18 cellular contexts compared by ENCODE assay signal in the genomic region with DNA sequence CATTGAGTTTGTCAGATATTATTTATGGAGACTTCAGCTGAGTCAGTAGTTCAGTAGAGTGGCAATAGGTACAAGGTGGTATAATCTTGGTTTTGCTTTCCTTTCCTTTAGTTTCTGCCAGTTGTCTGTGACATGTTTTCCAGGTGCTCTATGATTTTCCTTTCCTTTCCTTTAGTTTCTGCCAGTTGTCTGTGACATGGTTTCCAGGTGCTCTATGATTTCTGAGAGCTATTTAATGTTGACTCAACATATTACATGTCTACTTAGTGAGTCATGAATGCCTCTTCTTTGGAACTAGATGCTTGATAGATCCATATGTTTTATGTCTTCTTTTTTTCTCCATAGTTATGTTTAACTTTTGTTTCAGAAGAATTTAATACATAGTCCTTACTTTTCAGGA.
DNase-seq lines count a peak whose midpoint lies in the region; ATAC-seq, FAIRE-seq and TF ChIP-seq lines count a peak whose summit lies in the region.
"Had no signal": no experiment of that assay in that cellular context is flagged by ENCODE, and none has a peak within 500 bp of the region (broad histone marks: within the 10 kb centered on the region; RNA-seq: fewer than 3 reads in every experiment).

No MANE protein-coding gene starts in this region.

- H3K79me2 ChIP-seq in SK-N-SH (ENCODE audit: insufficient read depth) (no peaks in the 10 kb centered on the region), K562 (ENCODE audit: control insufficient read depth, insufficient read depth, low read length) (no peaks in the 10 kb centered on the region)

- CTCF ChIA-PET in SK-N-SH (lab: Yijun Ruan, JAX): no interaction called here
- CTCF ChIA-PET in K562 (lab: Yijun Ruan, JAX; ENCODE audit: low intra/inter-chr PET ratio): no interaction called here

- H4K20me1 ChIP-seq in SK-N-SH (ENCODE audit: insufficient read depth) (no peaks in the 10 kb centered on the region), K562 (replicated peaks; ENCODE audit: control insufficient read depth, insufficient read depth, low read length) (no peaks in the 10 kb centered on the region)
- H4K20me1 ChIP-seq: BLaER1 treated with 17β-estradiol and CSF1 and Interleukin-3, amounts not matched to agents 10 nM and 100 nM had no signal

- H3K27ac ChIP-seq in SK-N-SH (ENCODE audit: low read depth in 2 of 2, low read length in 1 of 2): no peak overlapping the region
- H3K27ac ChIP-seq in K562 (ENCODE audit: extremely low read depth, low read depth, low read length): no peak overlapping the region
- H3K27ac ChIP-seq: BLaER1 treated with 17β-estradiol and CSF1 and Interleukin-3, amounts not matched to agents 10 nM and 100 nM; HL-60 had no signal

- H3K4me1 Mint-ChIP-seq in progenitor cell of endocrine pancreas (ENCODE audit: low read depth): no peaks in the 10 kb centered on the region
- H3K4me1 Mint-ChIP-seq: CD4-positive, CD25-positive, alpha-beta regulatory T cell; GM23338; H9 had no signal

- no peak for TF ChIP-seq RAD21 in SK-N-SH (IDR thresholded peaks at IDR 0.05; ENCODE audit: low read length)
- TF ChIP-seq RAD21 in K562 (CRISPR knock-in tag; conservative IDR thresholded peaks at IDR 0.05 in 1 of 2, IDR thresholded peaks at IDR 0.05 in 1 of 2): no peak

- no peak overlapping the region for H3K4me3 Mint-ChIP-seq in progenitor cell of endocrine pancreas (ENCODE audit: low read depth)
- H3K4me3 Mint-ChIP-seq: CD4-positive, CD25-positive, alpha-beta regulatory T cell; GM23338; H9 had no signal

- TF ChIP-seq CTCF in SK-N-SH (IDR thresholded peaks at IDR 0.05) (no peak), K562 (IDR thresholded peaks at IDR 0.05 in 2 of 3, conservative IDR thresholded peaks at IDR 0.05 in 1 of 3; ENCODE audit: insufficient read depth in 2 of 3, low read depth in 1 of 3, low read length in 3 of 3) (no peak), progenitor cell of endocrine pancreas (IDR thresholded peaks at IDR 0.05; ENCODE audit: unreplicated experiment) (no peak)

- H3K9me2 ChIP-seq in SK-N-SH: no peaks in the 10 kb centered on the region

- H3K36me3 Mint-ChIP-seq in progenitor cell of endocrine pancreas (ENCODE audit: insufficient read depth): no peaks in the 10 kb centered on the region
- H3K36me3 Mint-ChIP-seq: CD4-positive, CD25-positive, alpha-beta regulatory T cell had no signal

- no peaks in the 10 kb centered on the region for H3K9me1 ChIP-seq in K562 (ENCODE audit: control insufficient read depth, insufficient read depth, low read length)

- no peak overlapping the region for H3K27ac Mint-ChIP-seq in progenitor cell of endocrine pancreas
- H3K27ac Mint-ChIP-seq: GM23338, H9 had no signal

- H3F3A ChIP-seq in SK-N-SH (replicated peaks; ENCODE audit: insufficient read depth): no peaks in the 10 kb centered on the region

- H3K27me3 ChIP-seq in SK-N-SH (ENCODE audit: insufficient read depth) (no peaks in the 10 kb centered on the region), K562 (ENCODE audit: control insufficient read depth in 2 of 2, insufficient read depth in 2 of 2, low read length in 2 of 2) (no peaks in the 10 kb centered on the region), H7 (ENCODE audit: control insufficient read depth, insufficient read depth, low read length) (no peaks in the 10 kb centered on the region)
- H3K27me3 ChIP-seq: BLaER1 treated with 17β-estradiol and CSF1 and Interleukin-3, amounts not matched to agents 10 nM and 100 nM had no signal

- FAIRE-seq in K562 (lab: Jason Lieb, UNC): no peak
- FAIRE-seq: GM12878, GM18507 had no signal

- no peak overlapping the region for H3K9ac ChIP-seq in SK-N-SH
- H3K9ac ChIP-seq in K562 (ENCODE audit: insufficient read depth in 1 of 2, low read depth in 2 of 2, low read length in 2 of 2): no peak overlapping the region
- H3K9ac ChIP-seq: BLaER1 treated with 17β-estradiol and CSF1 and Interleukin-3, amounts not matched to agents 10 nM and 100 nM had no signal

- ATAC-seq in SK-N-SH treated with all-trans-retinoic acid at 6 μM for 48 hours (no peak), K562 (no peak), HG02852 (IDR thresholded peaks at IDR 0.05; ENCODE audit: unreplicated experiment) (no peak)
- ATAC-seq: GM12878, GM23338 had no signal

- TF ChIP-seq EP300 in SK-N-SH (IDR thresholded peaks at IDR 0.05; ENCODE audit: borderline replicate concordance in 1 of 2, low read depth in 1 of 2, low read length in 1 of 2) (no peak), K562 (IDR thresholded peaks at IDR 0.05; ENCODE audit: low read length) (no peak)

- H3K4me2 ChIP-seq in SK-N-SH (no peak overlapping the region), K562 (ENCODE audit: insufficient read depth, low read length) (no peak overlapping the region)
- H3K4me2 ChIP-seq: BLaER1 treated with 17β-estradiol and CSF1 and Interleukin-3, amounts not matched to agents 10 nM and 100 nM; GM23338 had no signal

- H3K36me3 ChIP-seq in SK-N-SH (replicated peaks in 1 of 2; ENCODE audit: control insufficient read depth in 1 of 2, insufficient read depth in 2 of 2, low read length in 1 of 2) (no peaks in the 10 kb centered on the region), K562 (ENCODE audit: control insufficient read depth, insufficient read depth, low read length) (no peaks in the 10 kb centered on the region), H7 (replicated peaks; ENCODE audit: control insufficient read depth, insufficient read depth, low read length) (no peaks in the 10 kb centered on the region)
- H3K36me3 ChIP-seq: BLaER1 treated with 17β-estradiol and CSF1 and Interleukin-3, amounts not matched to agents 10 nM and 100 nM had no signal

- no peak overlapping the region for H2AFZ ChIP-seq in SK-N-SH (ENCODE audit: low read depth)
- no peak overlapping the region for H2AFZ ChIP-seq in K562 (ENCODE audit: low read depth, low read length)
- H2AFZ ChIP-seq: GM23338 had no signal

- in situ Hi-C loops in K562 (cut with MboI): no loop called here

- H3K4me1 ChIP-seq in SK-N-SH (ENCODE audit: control insufficient read depth in 1 of 2, insufficient read depth in 2 of 2, low read depth in 1 of 2, low read length in 1 of 2) (no peaks in the 10 kb centered on the region), K562 (replicated peaks in 1 of 2; ENCODE audit: control insufficient read depth in 2 of 2, insufficient read depth in 2 of 2, low read length in 2 of 2) (no peaks in the 10 kb centered on the region)
- H3K4me1 ChIP-seq: BLaER1 treated with 17β-estradiol and CSF1 and Interleukin-3, amounts not matched to agents 10 nM and 100 nM had no signal

- no peaks in the 10 kb centered on the region for H3K9me3 ChIP-seq in SK-N-SH
- no peaks in the 10 kb centered on the region for H3K9me3 ChIP-seq in K562 (replicated peaks; ENCODE audit: control insufficient read depth, insufficient read depth, low read depth, low read length)
- H3K9me3 ChIP-seq: BLaER1 treated with 17β-estradiol and CSF1 and Interleukin-3, amounts not matched to agents 10 nM and 100 nM had no signal

- intact Hi-C loops in K562 (cut with micrococcal nuclease): no loop called here

- TF ChIP-seq POLR2A in K562 (conservative IDR thresholded peaks at IDR 0.05): no peak

- no TSS peak for BruUV-seq in K562 (replicated peaks; lab: Mats Ljungman, UMichigan)

- POLR2A ChIA-PET in SK-N-SH (lab: Yijun Ruan, JAX): no interaction called here
- POLR2A ChIA-PET in K562 (lab: Yijun Ruan, JAX): interaction anchor here (1.2 kb wide), 1 partner anchor 15 kb away, joined by 3 read pairs; no protein-coding TSS in a partner anchor

- no peaks in the 10 kb centered on the region for H3K9me3 Mint-ChIP-seq in progenitor cell of endocrine pancreas (ENCODE audit: low read depth)
- H3K9me3 Mint-ChIP-seq: GM23338, H9 had no signal

- H3K4me3 ChIP-seq in SK-N-SH (ENCODE audit: low read depth in 2 of 2, low read length in 1 of 2) (no peak overlapping the region), K562 (no peak overlapping the region), H7 (ENCODE audit: insufficient read depth, low read depth, low read length) (no peak overlapping the region)
- H3K4me3 ChIP-seq: BLaER1 treated with 17β-estradiol and CSF1 and Interleukin-3, amounts not matched to agents 10 nM and 100 nM; GM12878; GM23338 had no signal

- DNase-seq in SK-N-SH (no peak), HCEC 1CT (peak; percentile 4), K562 (ENCODE audit: extremely low read depth in 1 of 4, low spot score in 3 of 4) (no peak), kidney tubule cell (ENCODE audit: low spot score) (peak; percentile 9), H7 (no peak), progenitor cell of endocrine pancreas (ENCODE audit: low spot score, unreplicated experiment) (no peak)
- DNase-seq: ACHN; CD4-positive, CD25-positive, alpha-beta regulatory T cell; DMS79; H9; IMR-90 had no signal

- H3K27me3 Mint-ChIP-seq in progenitor cell of endocrine pancreas: peaks cover 5% of the 10 kb centered on the region
- H3K27me3 Mint-ChIP-seq: CD4-positive, CD25-positive, alpha-beta regulatory T cell had no signal

TF ChIP-seq in SK-N-SH, 30 proteins besides CTCF, POLR2A, EP300 and RAD21:
- TF ChIP-seq RXRA (IDR thresholded peaks at IDR 0.05; ENCODE audit: borderline replicate concordance, low read depth) (no peak), TEAD4 (IDR thresholded peaks at IDR 0.05; ENCODE audit: borderline replicate concordance, insufficient read depth) (no peak)

TF ChIP-seq in K562, 482 proteins besides CTCF, POLR2A, EP300 and RAD21:
- TF ChIP-seq JUNB (CRISPR knock-in tag; conservative IDR thresholded peaks at IDR 0.05) (no peak), ETV1 (tag; conservative IDR thresholded peaks at IDR 0.05; ENCODE audit: low read depth) (no peak), CBFA2T3 (IDR thresholded peaks at IDR 0.05) (no peak), ZNF316 (IDR thresholded peaks at IDR 0.05) (peak; percentile 40; the same call in 1 of the 2 replicates), CAMTA2 (CRISPR knock-in tag; conservative IDR thresholded peaks at IDR 0.05) (no peak), PHF8 (IDR thresholded peaks at IDR 0.05; ENCODE audit: borderline replicate concordance, low read length) (no peak)
- TF ChIP-seq, protein P1, sequence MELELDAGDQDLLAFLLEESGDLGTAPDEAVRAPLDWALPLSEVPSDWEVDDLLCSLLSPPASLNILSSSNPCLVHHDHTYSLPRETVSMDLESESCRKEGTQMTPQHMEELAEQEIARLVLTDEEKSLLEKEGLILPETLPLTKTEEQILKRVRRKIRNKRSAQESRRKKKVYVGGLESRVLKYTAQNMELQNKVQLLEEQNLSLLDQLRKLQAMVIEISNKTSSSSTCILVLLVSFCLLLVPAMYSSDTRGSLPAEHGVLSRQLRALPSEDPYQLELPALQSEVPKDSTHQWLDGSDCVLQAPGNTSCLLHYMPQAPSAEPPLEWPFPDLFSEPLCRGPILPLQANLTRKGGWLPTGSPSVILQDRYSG (tag; conservative IDR thresholded peaks at IDR 0.05; ENCODE audit: low read depth): no peak

Comparison
In these comparisons a context has a peak if more than half of its experiments do, and no peak if none do; other contexts are left out.
1. DNase-seq: peak in HCEC 1CT (single experiment) and kidney tubule cell (single experiment); none in SK-N-SH (single experiment), K562 (0 of 4), H7 (single experiment) and progenitor cell of endocrine pancreas (single experiment).